Comparison of ENCODE assay signal across 16 cellular contexts in genomic region chr4:108359130-108359709, GRCh38.
A peak's percentile ranks its signal among the peaks of the same experiment; 100 is the strongest.
DNase-seq lines count a peak whose midpoint lies in the region; ATAC-seq lines count a peak whose summit lies in the region.
"Had no signal": no experiment of that assay in that cellular context is flagged by ENCODE, and none has a peak within 500 bp of the region (broad histone marks: within the 10 kb centered on the region; RNA-seq: fewer than 3 reads in every experiment).

No MANE protein-coding gene starts in this region.

- peaks cover 9% of the 10 kb centered on the region for H3K36me3 Mint-ChIP-seq in activated naive CD4-positive, alpha-beta T cell treated with anti-CD3 and anti-CD28 coated beads, Interleukin-2, amount 10 ng/mL, durations not matched to agents 7 days and 5 days

- H3K27me3 Mint-ChIP-seq in stimulated activated naive CD8-positive, alpha-beta T cell treated with anti-CD3 and anti-CD28 coated beads, Interleukin-15, amount 100 ng/mL, for 72 hours = peaks cover 28% of the 10 kb centered on the region
- H3K27me3 Mint-ChIP-seq in activated naive CD4-positive, alpha-beta T cell treated with anti-CD3 and anti-CD28 coated beads, Interleukin-2, amount 10 ng/mL, durations not matched to agents 7 days and 5 days = no peaks in the 10 kb centered on the region

- H3K4me1 Mint-ChIP-seq in stimulated activated naive CD8-positive, alpha-beta T cell treated with anti-CD3 and anti-CD28 coated beads, Interleukin-15, amount 100 ng/mL, for 72 hours = peaks cover 84% of the 10 kb centered on the region
- H3K4me1 Mint-ChIP-seq in activated naive CD4-positive, alpha-beta T cell treated with anti-CD3 and anti-CD28 coated beads, Interleukin-2, amount 10 ng/mL, durations not matched to agents 7 days and 5 days = peaks cover 87% of the 10 kb centered on the region

- H3K4me3 Mint-ChIP-seq in stimulated activated naive CD8-positive, alpha-beta T cell treated with anti-CD3 and anti-CD28 coated beads, Interleukin-15, amount 100 ng/mL, for 72 hours = peak overlapping the region; percentile 46 to 52
- H3K4me3 Mint-ChIP-seq in activated naive CD4-positive, alpha-beta T cell treated with anti-CD3 and anti-CD28 coated beads, Interleukin-2, amount 10 ng/mL, durations not matched to agents 7 days and 5 days = no peak overlapping the region

- no peaks in the 10 kb centered on the region for H3K9me3 Mint-ChIP-seq in stimulated activated naive CD8-positive, alpha-beta T cell treated with anti-CD3 and anti-CD28 coated beads, Interleukin-15, amount 100 ng/mL, for 72 hours
- no peaks in the 10 kb centered on the region for H3K9me3 Mint-ChIP-seq in activated naive CD4-positive, alpha-beta T cell treated with anti-CD3 and anti-CD28 coated beads, Interleukin-2, amount 10 ng/mL, durations not matched to agents 7 days and 5 days

- H3K27me3 ChIP-seq in thymus (ENCODE audit: control insufficient read depth, insufficient read depth) = no peaks in the 10 kb centered on the region
- H3K27me3 ChIP-seq: colonic mucosa, sigmoid colon, SJCRH30 had no signal

- peak in 1 of 2 donors; percentile 62 for DNase-seq in stimulated activated naive CD8-positive, alpha-beta T cell treated with anti-CD3 and anti-CD28 coated beads, Interleukin-15, amount 100 ng/mL, for 72 hours
- DNase-seq in stimulated activated naive CD8-positive, alpha-beta T cell treated with anti-CD3 and anti-CD28 coated beads, Interleukin-15, Interleukin-2, amounts not matched to agents 100 U/mL and 50 U/mL, for 24 hours = no peak
- DNase-seq in T-helper 1 cell = peak in 3 of 5 donors; percentile 27 to 75 (median 51)
- peak; percentile 83 for DNase-seq in activated naive CD4-positive, alpha-beta T cell treated with anti-CD3 and anti-CD28 coated beads, Interleukin-2, amount 10 ng/mL, durations not matched to agents 7 days and 5 days
- no peak for DNase-seq in NCI-H1694 (lab: John Stamatoyannopoulos, UW)
- DNase-seq in stimulated activated CD8-positive, alpha-beta memory T cell treated with anti-CD3 and anti-CD28 coated beads, Interleukin-4, amount 100 ng/mL, for 48 hours = no peak
- DNase-seq: AML-193, colonic mucosa, GOT3, NCI-H187, NCI-H446 treated with DMSO at 0.1 percent for 48 hours, sigmoid colon, trophoblast cell had no signal

- no peaks in the 10 kb centered on the region for H3K9me3 ChIP-seq in thymus (ENCODE audit: control insufficient read depth)
- H3K9me3 ChIP-seq: colonic mucosa, sigmoid colon, SJCRH30 had no signal

- peak overlapping the region; percentile 38 for H3K4me3 ChIP-seq in thymus (ENCODE audit: low read length)
- H3K4me3 ChIP-seq: colonic mucosa, sigmoid colon, SJCRH30 had no signal

- peak overlapping the region; percentile 71 for H3K27ac ChIP-seq in thymus (ENCODE audit: low read depth)
- H3K27ac ChIP-seq: colonic mucosa, sigmoid colon had no signal

- H3K27ac Mint-ChIP-seq in stimulated activated naive CD8-positive, alpha-beta T cell treated with anti-CD3 and anti-CD28 coated beads, Interleukin-15, amount 100 ng/mL, for 72 hours = peak overlapping the region in 1 of 2 donors; percentile 37
- peak overlapping the region; percentile 88 for H3K27ac Mint-ChIP-seq in activated naive CD4-positive, alpha-beta T cell treated with anti-CD3 and anti-CD28 coated beads, Interleukin-2, amount 10 ng/mL, durations not matched to agents 7 days and 5 days

- CTCF ChIA-PET in activated naive CD4-positive, alpha-beta T cell treated with anti-CD3 and anti-CD28 coated beads, Interleukin-2, amount 10 ng/mL, durations not matched to agents 7 days and 5 days (lab: Charles Lee) = interaction anchor here (1.0 to 2.8 kb wide), 6 partner anchors 12 to 328 kb away, joined by 3 to 14 read pairs (median 6); no protein-coding TSS in a partner anchor

- H3K4me1 ChIP-seq in thymus (ENCODE audit: control insufficient read depth, insufficient read depth, low read length) = peaks cover 57% of the 10 kb centered on the region
- H3K4me1 ChIP-seq: colonic mucosa had no signal

- 22% methylated on average over 5 of the region's 5 CpGs for WGBS in thymus

- H3K36me3 ChIP-seq in thymus (ENCODE audit: control insufficient read depth, insufficient read depth) = no peaks in the 10 kb centered on the region
- H3K36me3 ChIP-seq: colonic mucosa, sigmoid colon, SJCRH30 had no signal

- ATAC-seq in stimulated activated naive CD8-positive, alpha-beta T cell treated with anti-CD3 and anti-CD28 coated beads, Interleukin-15, amount 100 ng/mL, for 72 hours = peak; percentile 85
- no peak for ATAC-seq in stimulated activated naive CD8-positive, alpha-beta T cell treated with anti-CD3 and anti-CD28 coated beads, Interleukin-15, Interleukin-2, amounts not matched to agents 100 U/mL and 50 U/mL, for 24 hours
- no peak for ATAC-seq in HG02798 (IDR thresholded peaks at IDR 0.05; ENCODE audit: poor library complexity, unreplicated experiment)

Comparison
In these comparisons a context has a peak if more than half of its experiments do, and no peak if none do; other contexts are left out.
1. DNase-seq: peak in T-helper 1 cell (3 of 5) and activated naive CD4-positive, alpha-beta T cell treated with anti-CD3 and anti-CD28 coated beads, Interleukin-2, amount 10 ng/mL, durations not matched to agents 7 days and 5 days (single experiment); none in stimulated activated naive CD8-positive, alpha-beta T cell treated with anti-CD3 and anti-CD28 coated beads, Interleukin-15, Interleukin-2, amounts not matched to agents 100 U/mL and 50 U/mL, for 24 hours (single experiment), NCI-H1694 (single experiment) and stimulated activated CD8-positive, alpha-beta memory T cell treated with anti-CD3 and anti-CD28 coated beads, Interleukin-4, amount 100 ng/mL, for 48 hours (single experiment).